In genomic region chr19:43934985-43935708, GRCh38 we compare ENCODE assay signal across 8 cellular contexts. TPM values are rescaled to one million over a fixed set of nuclear protein-coding genes. Genes with fewer than 3 reads are reported as not detected.
A peak's percentile ranks its signal among the peaks of the same experiment; 100 is the strongest.
DNase-seq lines count a peak whose midpoint lies in the region; ATAC-seq, FAIRE-seq and TF ChIP-seq lines count a peak whose summit lies in the region.

TSS of gene ZNF45 (minus strand) at chr19:43935282. CDS start at chr19:43922185, 13,097 bp downstream.

- no peaks in the 10 kb centered on the region for H3K9me3 ChIP-seq in T-helper 17 cell (ENCODE audit: control insufficient read depth, low read length, poor library complexity, severe bottlenecking)
- no peaks in the 10 kb centered on the region for H3K9me3 ChIP-seq in prostate gland

- peak; percentile 97 for FAIRE-seq in GM12892 (lab: Jason Lieb, UNC)

- H3K4me1 Mint-ChIP-seq in T-helper 17 cell: peaks cover 11% of the 10 kb centered on the region

- intact Hi-C loops in left cardiac atrium (cut with DNase I) (no loop called here), prostate gland (cut with DNase I) (no loop called here)

- TF ChIP-seq POLR2A in GM12892 (IDR thresholded peaks at IDR 0.05; ENCODE audit: low read depth, low read length): peak; percentile 55; the same call in 1 of the 2 replicates
- no peak for TF ChIP-seq POLR2A in prostate gland (IDR thresholded peaks at IDR 0.05)

- DNase-seq in GM12892 (ENCODE audit: insufficient read length) (peak; percentile 80), NCI-H1694 (lab: John Stamatoyannopoulos, UW) (peak; percentile 80), T-helper 17 cell (peak; percentile 71 to 76 (median 73)), amygdala (lab: John Stamatoyannopoulos, UW) (peak in 55 of 56 donors; percentile 34 to 93 (median 85)), left cardiac atrium (peak; percentile 91), prostate gland (ENCODE audit: low spot score) (peak; percentile 93)

- peak within 1 kb of the TSS; percentile 93 for H3K4me3 Mint-ChIP-seq in T-helper 17 cell

- H3K36me3 ChIP-seq in prostate gland (peaks cover 0 to 9% of the 10 kb centered on the region in 2 donors), urinary bladder (ENCODE audit: insufficient read depth) (no peaks in the 10 kb centered on the region)

- H3K4me1 ChIP-seq in prostate gland (replicated peaks): no peaks in the 10 kb centered on the region
- no peaks in the 10 kb centered on the region for H3K4me1 ChIP-seq in urinary bladder (ENCODE audit: insufficient read depth)

- H3K27ac ChIP-seq in prostate gland (peak within 1 kb of the TSS; percentile 83), urinary bladder (ENCODE audit: low read depth) (peak within 1 kb of the TSS; percentile 68)

- peak; percentile 96 for ATAC-seq in HG02870 (IDR thresholded peaks at IDR 0.05; ENCODE audit: unreplicated experiment)
- ATAC-seq in T-helper 17 cell: peak; percentile 96
- peak; percentile 98 to 100 for ATAC-seq in left cardiac atrium

- H3K4me3 ChIP-seq in prostate gland (peak within 1 kb of the TSS; percentile 57 to 63), urinary bladder (ENCODE audit: low read depth, low read length) (peak within 1 kb of the TSS; percentile 63)

- no peaks in the 10 kb centered on the region for H3K36me3 Mint-ChIP-seq in T-helper 17 cell (ENCODE audit: low read depth)

- H3K27me3 ChIP-seq in prostate gland (replicated peaks; ENCODE audit: insufficient read depth): no peaks in the 10 kb centered on the region

- WGBS in prostate gland: under 1% methylated on average over 42 of the region's 42 CpGs
- WGBS in urinary bladder: under 1% methylated on average over 42 of the region's 42 CpGs

- H3K27ac Mint-ChIP-seq in T-helper 17 cell: peak within 1 kb of the TSS; percentile 91

- peak in 1 of 4 experiments; percentile 29 for TF ChIP-seq CTCF in prostate gland (IDR thresholded peaks at IDR 0.05)

- no peaks in the 10 kb centered on the region for H3K27me3 Mint-ChIP-seq in T-helper 17 cell

RNA-seq across cellular contexts. Expression of gene ZNF45, which starts in this region (rescaled TPM):
- polyA plus RNA-seq in GM12892 (2012; ENCODE audit: missing spikeins): 11.5 TPM
- total RNA-seq in T-helper 17 cell (10 to 100 TPM in 1 of 2 donors, 1 to 10 TPM in 1; 7.1 to 11.0 TPM), left cardiac atrium (10 to 100 TPM in 1 of 2 donors, 1 to 10 TPM in 1; 8.4 to 10.1 TPM), prostate gland (10 to 100 TPM; 14.5 to 17.0 TPM), urinary bladder (33.1 TPM)
- polyA plus RNA-seq in urinary bladder: 7.3 TPM

Comparison
In these comparisons a context has a peak if more than half of its experiments do, and no peak if none do; other contexts are left out.
1. Peak in every context shown above with its lines: DNase-seq, ATAC-seq, H3K4me3 ChIP-seq and H3K27ac ChIP-seq.